In genomic region chr5:171464829-171465228, GRCh38 we compare ENCODE assay signal across 27 cellular contexts. TPM values are rescaled to one million over a fixed set of nuclear protein-coding genes. Genes with fewer than 3 reads are reported as not detected.
DNase-seq lines count a peak whose midpoint lies in the region; ATAC-seq and TF ChIP-seq lines count a peak whose summit lies in the region.
"Had no signal": no experiment of that assay in that cellular context is flagged by ENCODE, and none has a peak within 500 bp of the region (broad histone marks: within the 10 kb centered on the region; RNA-seq: fewer than 3 reads in every experiment).

No MANE protein-coding gene starts in this region.

- intact Hi-C loops in thyroid gland (cut with DNase I): no loop called here

- H3K36me3 ChIP-seq in thyroid gland: no peaks in the 10 kb centered on the region
- H3K36me3 ChIP-seq: BE2C; BLaER1; BLaER1 treated with 17β-estradiol and CSF1 and Interleukin-3, amounts not matched to agents 10 nM and 100 nM had no signal

- ATAC-seq in GM19351 (IDR thresholded peaks at IDR 0.05; ENCODE audit: unreplicated experiment): no peak
- ATAC-seq: A549; CD8-positive, alpha-beta T cell had no signal

- no peak overlapping the region for H3K27ac ChIP-seq in thyroid gland
- H3K27ac ChIP-seq: 22Rv1; A549; BLaER1; BLaER1 treated with 17β-estradiol and CSF1 and Interleukin-3, amounts not matched to agents 10 nM and 100 nM; C4-2B had no signal

- DNase-seq in thyroid gland: peak; percentile 28 to 59
- DNase-seq: 8988T; ACHN; AML-193; BE2C; C1 segment of cervical spinal cord; Caco-2; Calu3; CD4-positive, alpha-beta memory T cell; CD4-positive, alpha-beta T cell; CD4-positive, CD25-positive, alpha-beta regulatory T cell; CD8-positive, alpha-beta memory T cell; CD8-positive, alpha-beta T cell; COR-L47; DMS 273 treated with DMSO at 0.1 percent for 48 hours; DMS153; DMS53; DMS79; DMS79 treated with DMSO at 0.1 percent for 48 hours; DND-41; EL had no signal

- H3K4me3 ChIP-seq in thyroid gland (replicated peaks in 1 of 3): no peak overlapping the region
- H3K4me3 ChIP-seq: A549; BLaER1; BLaER1 treated with 17β-estradiol and CSF1 and Interleukin-3, amounts not matched to agents 10 nM and 100 nM had no signal

- H3K27me3 ChIP-seq in thyroid gland: no peaks in the 10 kb centered on the region
- H3K27me3 ChIP-seq: BE2C; BLaER1; BLaER1 treated with 17β-estradiol and CSF1 and Interleukin-3, amounts not matched to agents 10 nM and 100 nM had no signal

- WGBS in thyroid gland, 2 donors: 52 to 55% methylated on average over 12 of the region's 12 CpGs

- no peak for TF ChIP-seq POLR2A in thyroid gland (IDR thresholded peaks at IDR 0.05)

- no peaks in the 10 kb centered on the region for H3K9me3 ChIP-seq in thyroid gland
- H3K9me3 ChIP-seq: A549; BE2C; BLaER1; BLaER1 treated with 17β-estradiol and CSF1 and Interleukin-3, amounts not matched to agents 10 nM and 100 nM; Caco-2 had no signal

- no peak for TF ChIP-seq CTCF in thyroid gland (IDR thresholded peaks at IDR 0.05)

- no peaks in the 10 kb centered on the region for H3K4me1 ChIP-seq in thyroid gland
- H3K4me1 ChIP-seq: A549; BE2C; BLaER1; BLaER1 treated with 17β-estradiol and CSF1 and Interleukin-3, amounts not matched to agents 10 nM and 100 nM; Caco-2 had no signal

RNA-seq across cellular contexts. Expression of gene FGF18, which starts 45.4 kb away (rescaled TPM):
- 1 to 10 TPM in 2 of 4 donors, under 1 TPM in 1, not detected in 1; 0.67 to 1.4 (median 1.0) TPM for total RNA-seq in thyroid gland
